ENCODE assay signal across 19 cellular contexts in genomic region chr15:97101572-97101971, GRCh38.
DNase-seq lines count a peak whose midpoint lies in the region; ATAC-seq, FAIRE-seq and TF ChIP-seq lines count a peak whose summit lies in the region.
"Had no signal": no experiment of that assay in that cellular context is flagged by ENCODE, and none has a peak within 500 bp of the region (broad histone marks: within the 10 kb centered on the region; RNA-seq: fewer than 3 reads in every experiment).

No MANE protein-coding gene starts in this region.

- TF ChIP-seq CTCF in WTC11 (IDR thresholded peaks at IDR 0.05) = no peak

- H3K27ac Mint-ChIP-seq in WTC11 (no peak overlapping the region), immature natural killer cell (no peak overlapping the region)
- H3K27ac Mint-ChIP-seq: CD4-positive, alpha-beta memory T cell; GM23338; H9 had no signal

- H3K4me3 ChIP-seq in small intestine (ENCODE audit: low read depth in 1 of 2, low read length in 2 of 2) = no peak overlapping the region
- H3K4me3 ChIP-seq: GM23338 had no signal

- no peaks in the 10 kb centered on the region for H3K27me3 Mint-ChIP-seq in WTC11 (ENCODE audit: low read depth)
- peaks cover 1 to 5% (median 4%) of the 10 kb centered on the region in 3 donors for H3K27me3 Mint-ChIP-seq in immature natural killer cell (ENCODE audit: low read depth in 3 of 3)
- H3K27me3 Mint-ChIP-seq: CD4-positive, alpha-beta memory T cell had no signal

- H3K36me3 ChIP-seq in small intestine (ENCODE audit: control insufficient read depth in 2 of 2, insufficient read depth in 2 of 2, low read length in 2 of 2) = no peaks in the 10 kb centered on the region

- no peak overlapping the region for H3K4me3 Mint-ChIP-seq in WTC11
- no peak overlapping the region for H3K4me3 Mint-ChIP-seq in immature natural killer cell
- H3K4me3 Mint-ChIP-seq: CD4-positive, alpha-beta memory T cell; GM23338; H9 had no signal

- no peak overlapping the region for H3K27ac ChIP-seq in small intestine (ENCODE audit: low read depth in 1 of 2, low read length in 1 of 2)

- H3K4me1 Mint-ChIP-seq in WTC11 (no peaks in the 10 kb centered on the region), immature natural killer cell (no peaks in the 10 kb centered on the region)
- H3K4me1 Mint-ChIP-seq: CD4-positive, alpha-beta memory T cell; GM23338; H9 had no signal

- CTCF ChIA-PET in WTC11 (lab: Charles Lee) = no interaction called here

- no peaks in the 10 kb centered on the region for H3K9me3 ChIP-seq in small intestine (ENCODE audit: control insufficient read depth, low read depth)

- no peak for ATAC-seq in WTC11
- no peak for ATAC-seq in HG03139 (IDR thresholded peaks at IDR 0.05; ENCODE audit: unreplicated experiment)
- ATAC-seq: GM23338, HCT116 had no signal

- H3K36me3 Mint-ChIP-seq in WTC11 (no peaks in the 10 kb centered on the region), immature natural killer cell (no peaks in the 10 kb centered on the region)
- H3K36me3 Mint-ChIP-seq: CD4-positive, alpha-beta memory T cell had no signal

- H3K4me1 ChIP-seq in small intestine (ENCODE audit: control insufficient read depth in 2 of 2, insufficient read depth in 1 of 2, low read depth in 1 of 2, low read length in 1 of 2) = no peaks in the 10 kb centered on the region

- peaks cover 15% of the 10 kb centered on the region; the same call in 1 of the 2 replicates for H3K9me3 Mint-ChIP-seq in WTC11
- peaks cover 4 to 16% (median 6%) of the 10 kb centered on the region in 6 donors for H3K9me3 Mint-ChIP-seq in immature natural killer cell
- H3K9me3 Mint-ChIP-seq: GM23338, H9 had no signal

- POLR2A ChIA-PET in WTC11 (lab: Charles Lee) = no interaction called here

- DNase-seq in WTC11 (ENCODE audit: low spot score) (no peak), frontal cortex (ENCODE audit: low spot score in 2 of 2) (no peak), small intestine (no peak), RKO (ENCODE audit: low spot score) (no peak), immature natural killer cell (no peak)
- DNase-seq: 8988T; C1 segment of cervical spinal cord; Calu3; CD4-positive, alpha-beta memory T cell; COR-L47; DMS53; DMS79 treated with DMSO at 0.1 percent for 48 hours; H9 had no signal

- no peaks in the 10 kb centered on the region for H3K27me3 ChIP-seq in small intestine (ENCODE audit: control insufficient read depth in 2 of 2, insufficient read depth in 2 of 2, low read length in 2 of 2)

- FAIRE-seq in G401.6 (lab: Jason Lieb, UNC) (peak; percentile 97), frontal cortex (lab: Jason Lieb, UNC) (peak; percentile 99), small intestine (lab: Jason Lieb, UNC) (peak; percentile 98)
- FAIRE-seq: GM12892, GM19239 had no signal

TF ChIP-seq in WTC11, 78 proteins besides CTCF, POLR2A, EP300 and RAD21:
- TF ChIP-seq HMGA2 (CRISPR knock-in tag; IDR thresholded peaks at IDR 0.05) (peak; percentile 92), E2F5 (CRISPR knock-in tag; IDR thresholded peaks at IDR 0.05) (no peak), AFF4 (CRISPR knock-in tag; IDR thresholded peaks at IDR 0.05; ENCODE audit: borderline replicate concordance) (no peak), IRF1 (CRISPR knock-in tag; IDR thresholded peaks at IDR 0.05) (no peak), GABPB1 (CRISPR knock-in tag; IDR thresholded peaks at IDR 0.05) (no peak)
